ENCODE assay signal across 8 cellular contexts in genomic region chr1:222618880-222619321, GRCh38. TPM values are rescaled to one million over a fixed set of nuclear protein-coding genes. Genes with fewer than 3 reads are reported as not detected.
DNase-seq lines count a peak whose midpoint lies in the region; ATAC-seq and TF ChIP-seq lines count a peak whose summit lies in the region.

No MANE protein-coding gene starts in this region.

- in situ Hi-C loops in GM13976 (cut with MboI; ENCODE audit: low sequenced_read_pairs, unreplicated experiment) = no loop called here

- POLR2A ChIA-PET in AG04450 (lab: Yijun Ruan, JAX) = no interaction called here

- peak overlapping the region; percentile 86 to 93 for H3K4me3 Mint-ChIP-seq in stimulated activated naive B cell treated with anti-CD40 and anti-IgM and Interleukin-4, amounts not matched to agents 10 μg/mL and 1 μg/mL and 100 μg/mL, for 72 hours

- DNase-seq in AG04450 (ENCODE audit: low read depth, low spot score) = no peak
- DNase-seq in GM13976 (ENCODE audit: low spot score) = peak; percentile 24
- peak; percentile 60 for DNase-seq in RKO (ENCODE audit: low spot score)
- peak in 24 of 61 donors; percentile 2 to 56 (median 22) for DNase-seq in caudate nucleus (lab: John Stamatoyannopoulos, UW)
- DNase-seq in kidney tubule cell (ENCODE audit: low spot score) = peak; percentile 49
- no peak for DNase-seq in stimulated activated naive B cell treated with anti-CD40 and anti-IgM and Interleukin-4, amounts not matched to agents 10 μg/mL and 1 μg/mL and 100 μg/mL, for 72 hours
- no peak for DNase-seq in GF-D8 (lab: John Stamatoyannopoulos, UW)
- DNase-seq in inferior parietal cortex (ENCODE audit: extremely low spot score) = no peak

- no peaks in the 10 kb centered on the region for H3K9me3 Mint-ChIP-seq in stimulated activated naive B cell treated with anti-CD40 and anti-IgM and Interleukin-4, amounts not matched to agents 10 μg/mL and 1 μg/mL and 100 μg/mL, for 72 hours

- peak overlapping the region; percentile 85 for H3K27ac Mint-ChIP-seq in stimulated activated naive B cell treated with anti-CD40 and anti-IgM and Interleukin-4, amounts not matched to agents 10 μg/mL and 1 μg/mL and 100 μg/mL, for 72 hours

- peak overlapping the region; percentile 74 for H3K4me3 ChIP-seq in AG04450 (ENCODE audit: low read depth, low read length)

- no peak for ATAC-seq in stimulated activated naive B cell treated with anti-CD40 and anti-IgM and Interleukin-4, amounts not matched to agents 10 μg/mL and 1 μg/mL and 100 μg/mL, for 72 hours (replicated peaks)

- no peaks in the 10 kb centered on the region for H3K27me3 ChIP-seq in AG04450 (ENCODE audit: control insufficient read depth, insufficient read depth, low read length)

- no peak for TF ChIP-seq CTCF in AG04450 (IDR thresholded peaks at IDR 0.05; ENCODE audit: low read depth, low read length)
- no peak for TF ChIP-seq CTCF in GM13976 (IDR thresholded peaks at IDR 0.05; ENCODE audit: borderline replicate concordance, control extremely low read depth, extremely low read depth, insufficient read depth, missing control alignments)

- H3K27ac ChIP-seq in AG04450 (ENCODE audit: low read depth, low read length) (no peak overlapping the region), caudate nucleus (ENCODE audit: low read depth, low read length) (peak overlapping the region; percentile 72)

- H3K27me3 Mint-ChIP-seq in stimulated activated naive B cell treated with anti-CD40 and anti-IgM and Interleukin-4, amounts not matched to agents 10 μg/mL and 1 μg/mL and 100 μg/mL, for 72 hours = peaks cover 5 to 15% of the 10 kb centered on the region in 2 donors

- peaks cover 10 to 23% of the 10 kb centered on the region in 2 donors for H3K36me3 Mint-ChIP-seq in stimulated activated naive B cell treated with anti-CD40 and anti-IgM and Interleukin-4, amounts not matched to agents 10 μg/mL and 1 μg/mL and 100 μg/mL, for 72 hours

- CTCF ChIA-PET in AG04450 (lab: Charles Lee) = interaction anchor here (4.0 to 7.6 kb wide), 2 partner anchors 15 to 154 kb away, joined by 17 to 49 read pairs; no protein-coding TSS in a partner anchor

- peaks cover 21 to 27% of the 10 kb centered on the region in 2 donors for H3K4me1 Mint-ChIP-seq in stimulated activated naive B cell treated with anti-CD40 and anti-IgM and Interleukin-4, amounts not matched to agents 10 μg/mL and 1 μg/mL and 100 μg/mL, for 72 hours

- H3K9me3 ChIP-seq in AG04450 (ENCODE audit: control insufficient read depth, insufficient read depth, low read length) = no peaks in the 10 kb centered on the region

RNA-seq across cellular contexts. Expression of gene MIA3, which starts 1.0 kb away (rescaled TPM):
- 47.2 and 53.6 TPM in 2 replicates for polyA plus RNA-seq in AG04450 (2011; rRNA removed)
- polyA minus RNA-seq in AG04450 (2011; rRNA and poly(A)+ RNA removed) = 46.2 and 48.5 TPM in 2 replicates

RNA-seq across cellular contexts. Expression of gene TAF1A, which starts 29.2 kb away (rescaled TPM):
- polyA plus RNA-seq in AG04450 (2011; rRNA removed) = 4.9 and 7.3 TPM in 2 replicates
- 1.5 and 3.6 TPM in 2 replicates for polyA minus RNA-seq in AG04450 (2011; rRNA and poly(A)+ RNA removed)

Comparison
In these comparisons a context has a peak if more than half of its experiments do, and no peak if none do; other contexts are left out.
1. DNase-seq: peak in GM13976 (single experiment), RKO (single experiment) and kidney tubule cell (single experiment); none in AG04450 (single experiment), stimulated activated naive B cell treated with anti-CD40 and anti-IgM and Interleukin-4, amounts not matched to agents 10 μg/mL and 1 μg/mL and 100 μg/mL, for 72 hours (single experiment), GF-D8 (single experiment) and inferior parietal cortex (single experiment).